ENCODE assay signal across 38 cellular contexts in genomic region chr6:4615231-4615630, GRCh38.
"Had no signal": no experiment of that assay in that cellular context is flagged by ENCODE, and none has a peak within 500 bp of the region (broad histone marks: within the 10 kb centered on the region; RNA-seq: fewer than 3 reads in every experiment).

No MANE protein-coding gene starts in this region.

- H3K4me1 Mint-ChIP-seq: activated T-helper 17 cell treated with anti-CD3 and anti-CD28 coated beads, Interleukin-2, amount 50 U/mL, for 72 hours had no signal

- DNase-seq: activated effector memory CD4-positive, alpha-beta T cell treated with anti-CD3 and anti-CD28 coated beads, Interleukin-2, amount 50 U/mL, for 16 hours; activated effector memory CD4-positive, alpha-beta T cell treated with Interleukin-2 at 50 U/mL for 16 hours; activated gamma-delta T cell; activated gamma-delta T cell treated with Interleukin-2 at 50 U/mL for 16 hours; activated naive CD4-positive, alpha-beta T cell; activated naive CD4-positive, alpha-beta T cell treated with anti-CD3 and anti-CD28 coated beads for 36 hours; activated naive CD4-positive, alpha-beta T cell treated with anti-CD3 and anti-CD28 coated beads, Interleukin-2, amount 10 ng/mL, durations not matched to agents 7 days and 5 days; activated naive CD4-positive, alpha-beta T cell treated with anti-CD3 and anti-CD28 coated beads, Interleukin-2, amount 50 U/mL, for 16 hours; activated naive CD4-positive, alpha-beta T cell treated with Interleukin-2 at 50 U/mL for 16 hours; activated naive CD8-positive, alpha-beta T cell treated with anti-CD3 and anti-CD28 coated beads for 36 hours; activated naive CD8-positive, alpha-beta T cell treated with anti-CD3 and anti-CD28 coated beads, Interleukin-2, amount 10 ng/mL, durations not matched to agents 7 days and 5 days; activated naive CD8-positive, alpha-beta T cell treated with anti-CD3 and anti-CD28 coated beads, Interleukin-2, amount 50 U/mL, for 24 hours; activated T-cell treated with anti-CD3 and anti-CD28 coated beads for 4 hours; activated T-cell treated with anti-CD3 and anti-CD28 coated beads, Interleukin-2, amount 50 U/mL, for 1 hour; activated T-cell treated with anti-CD3 and anti-CD28 coated beads, Interleukin-2, amount 50 U/mL, for 24 hours; activated T-cell treated with anti-CD3 and anti-CD28 coated beads, Interleukin-2, amount 50 U/mL, for 4 hours; activated T-cell treated with anti-CD3 and anti-CD28 coated beads, Interleukin-2, amount 50 U/mL, for 48 hours; activated T-cell treated with anti-CD3 and anti-CD28 coated beads, Interleukin-2, amount 50 U/mL, for 72 hours; adrenal gland; amniotic stem cell; amygdala; anterior cingulate cortex; brain microvascular endothelial cell; caudate nucleus; central memory CD4-positive, alpha-beta T cell; cerebellar nuclear complex had no signal

- H3K36me3 ChIP-seq: adrenal gland, ascending aorta, brain microvascular endothelial cell, breast epithelium, cardiac muscle cell had no signal

- H3K27me3 Mint-ChIP-seq: activated naive CD8-positive, alpha-beta T cell treated with anti-CD3 and anti-CD28 coated beads, Interleukin-2, amount 10 ng/mL, durations not matched to agents 7 days and 5 days had no signal

- H3K27me3 ChIP-seq: ascending aorta, body of pancreas, brain microvascular endothelial cell, breast epithelium, cardiac muscle cell had no signal

- H3K9me3 ChIP-seq: adrenal gland, ascending aorta, body of pancreas, breast epithelium had no signal

- H3K4me1 ChIP-seq: body of pancreas, breast epithelium had no signal

- ATAC-seq: activated naive CD4-positive, alpha-beta T cell treated with anti-CD3 and anti-CD28 coated beads, Interleukin-2, amount 50 U/mL, for 72 hours; activated naive CD8-positive, alpha-beta T cell treated with anti-CD3 and anti-CD28 coated beads, Interleukin-2, amount 50 U/mL, for 24 hours; activated T-cell treated with anti-CD3 and anti-CD28 coated beads, Interleukin-2, amount 50 U/mL, for 4 hours; activated T-cell treated with anti-CD3 and anti-CD28 coated beads, Interleukin-2, amount 50 U/mL, for 72 hours; activated T-helper 17 cell treated with anti-CD3 and anti-CD28 coated beads, Interleukin-2, amount 50 U/mL, for 72 hours had no signal

- H3K36me3 Mint-ChIP-seq: activated naive CD4-positive, alpha-beta T cell treated with anti-CD3 and anti-CD28 coated beads, Interleukin-2, amount 10 ng/mL, durations not matched to agents 7 days and 5 days; activated naive CD4-positive, alpha-beta T cell treated with anti-CD3 and anti-CD28 coated beads, Interleukin-2, amount 50 U/mL, for 24 hours; activated naive CD4-positive, alpha-beta T cell treated with anti-CD3 and anti-CD28 coated beads, Interleukin-2, amount 50 U/mL, for 72 hours; activated naive CD8-positive, alpha-beta T cell; activated naive CD8-positive, alpha-beta T cell treated with anti-CD3 and anti-CD28 coated beads for 36 hours; activated naive CD8-positive, alpha-beta T cell treated with anti-CD3 and anti-CD28 coated beads, Interleukin-2, amount 10 ng/mL, durations not matched to agents 7 days and 5 days; brain had no signal

- H3K4me3 ChIP-seq: adrenal gland, ascending aorta, body of pancreas, breast epithelium, cardiac muscle cell had no signal

- H3K27ac Mint-ChIP-seq: activated naive CD4-positive, alpha-beta T cell treated with anti-CD3 and anti-CD28 coated beads for 36 hours; activated naive CD4-positive, alpha-beta T cell treated with anti-CD3 and anti-CD28 coated beads, Interleukin-2, amount 10 ng/mL, durations not matched to agents 7 days and 5 days; activated naive CD4-positive, alpha-beta T cell treated with anti-CD3 and anti-CD28 coated beads, Interleukin-2, amount 50 U/mL, for 24 hours; activated naive CD4-positive, alpha-beta T cell treated with anti-CD3 and anti-CD28 coated beads, Interleukin-2, amount 50 U/mL, for 72 hours; activated naive CD8-positive, alpha-beta T cell; activated naive CD8-positive, alpha-beta T cell treated with anti-CD3 and anti-CD28 coated beads for 36 hours; activated naive CD8-positive, alpha-beta T cell treated with anti-CD3 and anti-CD28 coated beads, Interleukin-2, amount 10 ng/mL, durations not matched to agents 7 days and 5 days; activated naive CD8-positive, alpha-beta T cell treated with anti-CD3 and anti-CD28 coated beads, Interleukin-2, amount 50 U/mL, for 24 hours; activated T-cell treated with anti-CD3 and anti-CD28 coated beads, Interleukin-2, amount 50 U/mL, for 24 hours; activated T-cell treated with anti-CD3 and anti-CD28 coated beads, Interleukin-2, amount 50 U/mL, for 72 hours; activated T-helper 1 cell treated with anti-CD3 and anti-CD28 coated beads, Interleukin-12 subunit alpha, Interleukin-12 subunit beta, Interleukin-2, Interleukin-4 antibody, amounts not matched to agents 30 ng/mL and 10 ng/mL and 1 ng/mL, durations not matched to agents 14 hours and 24 hours and 36 hours; activated T-helper 17 cell treated with anti-CD3 and anti-CD28 coated beads, Interleukin-2, amount 50 U/mL, for 72 hours; activated T-helper 2 cell treated with anti-CD3 and anti-CD28 coated beads, Interferon-gamma antibody, Interleukin-2, Interleukin-4, amounts not matched to agents 10 μg/mL and 5 μg/mL and 100 μg/mL, durations not matched to agents 14 hours and 24 hours and 36 hours; brain had no signal

- H3K27ac ChIP-seq: adrenal gland, ascending aorta, body of pancreas, brain microvascular endothelial cell, breast epithelium, cardiac muscle cell had no signal

- H3K9me3 Mint-ChIP-seq: activated naive CD4-positive, alpha-beta T cell treated with anti-CD3 and anti-CD28 coated beads for 36 hours; activated naive CD4-positive, alpha-beta T cell treated with anti-CD3 and anti-CD28 coated beads, Interleukin-2, amount 10 ng/mL, durations not matched to agents 7 days and 5 days; activated naive CD4-positive, alpha-beta T cell treated with anti-CD3 and anti-CD28 coated beads, Interleukin-2, amount 50 U/mL, for 24 hours; activated naive CD8-positive, alpha-beta T cell treated with anti-CD3 and anti-CD28 coated beads for 36 hours; activated naive CD8-positive, alpha-beta T cell treated with anti-CD3 and anti-CD28 coated beads, Interleukin-2, amount 10 ng/mL, durations not matched to agents 7 days and 5 days; activated naive CD8-positive, alpha-beta T cell treated with anti-CD3 and anti-CD28 coated beads, Interleukin-2, amount 50 U/mL, for 24 hours; activated T-cell treated with anti-CD3 and anti-CD28 coated beads, Interleukin-2, amount 50 U/mL, for 24 hours; activated T-cell treated with anti-CD3 and anti-CD28 coated beads, Interleukin-2, amount 50 U/mL, for 4 hours; activated T-cell treated with anti-CD3 and anti-CD28 coated beads, Interleukin-2, amount 50 U/mL, for 72 hours; activated T-helper 1 cell treated with anti-CD3 and anti-CD28 coated beads, Interleukin-12 subunit alpha, Interleukin-12 subunit beta, Interleukin-2, Interleukin-4 antibody, amounts not matched to agents 30 ng/mL and 10 ng/mL and 1 ng/mL, durations not matched to agents 14 hours and 24 hours and 36 hours; activated T-helper 17 cell treated with anti-CD3 and anti-CD28 coated beads, Interleukin-2, amount 50 U/mL, for 72 hours; activated T-helper 2 cell treated with anti-CD3 and anti-CD28 coated beads, Interferon-gamma antibody, Interleukin-2, Interleukin-4, amounts not matched to agents 10 μg/mL and 5 μg/mL and 100 μg/mL, durations not matched to agents 14 hours and 24 hours and 36 hours; central memory CD8-positive, alpha-beta T cell had no signal

- H3K4me3 Mint-ChIP-seq: activated naive CD4-positive, alpha-beta T cell treated with anti-CD3 and anti-CD28 coated beads for 36 hours; activated naive CD4-positive, alpha-beta T cell treated with anti-CD3 and anti-CD28 coated beads, Interleukin-2, amount 10 ng/mL, durations not matched to agents 7 days and 5 days; activated naive CD4-positive, alpha-beta T cell treated with anti-CD3 and anti-CD28 coated beads, Interleukin-2, amount 50 U/mL, for 24 hours; activated naive CD8-positive, alpha-beta T cell; activated naive CD8-positive, alpha-beta T cell treated with anti-CD3 and anti-CD28 coated beads for 36 hours; activated naive CD8-positive, alpha-beta T cell treated with anti-CD3 and anti-CD28 coated beads, Interleukin-2, amount 10 ng/mL, durations not matched to agents 7 days and 5 days; activated naive CD8-positive, alpha-beta T cell treated with anti-CD3 and anti-CD28 coated beads, Interleukin-2, amount 50 U/mL, for 24 hours; activated T-cell treated with anti-CD3 and anti-CD28 coated beads, Interleukin-2, amount 50 U/mL, for 24 hours; activated T-cell treated with anti-CD3 and anti-CD28 coated beads, Interleukin-2, amount 50 U/mL, for 4 hours; activated T-cell treated with anti-CD3 and anti-CD28 coated beads, Interleukin-2, amount 50 U/mL, for 72 hours; activated T-helper 1 cell treated with anti-CD3 and anti-CD28 coated beads, Interleukin-12 subunit alpha, Interleukin-12 subunit beta, Interleukin-2, Interleukin-4 antibody, amounts not matched to agents 30 ng/mL and 10 ng/mL and 1 ng/mL, durations not matched to agents 14 hours and 24 hours and 36 hours; activated T-helper 17 cell treated with anti-CD3 and anti-CD28 coated beads, Interleukin-2, amount 50 U/mL, for 72 hours; brain; central memory CD8-positive, alpha-beta T cell had no signal
